In the genomic region with DNA sequence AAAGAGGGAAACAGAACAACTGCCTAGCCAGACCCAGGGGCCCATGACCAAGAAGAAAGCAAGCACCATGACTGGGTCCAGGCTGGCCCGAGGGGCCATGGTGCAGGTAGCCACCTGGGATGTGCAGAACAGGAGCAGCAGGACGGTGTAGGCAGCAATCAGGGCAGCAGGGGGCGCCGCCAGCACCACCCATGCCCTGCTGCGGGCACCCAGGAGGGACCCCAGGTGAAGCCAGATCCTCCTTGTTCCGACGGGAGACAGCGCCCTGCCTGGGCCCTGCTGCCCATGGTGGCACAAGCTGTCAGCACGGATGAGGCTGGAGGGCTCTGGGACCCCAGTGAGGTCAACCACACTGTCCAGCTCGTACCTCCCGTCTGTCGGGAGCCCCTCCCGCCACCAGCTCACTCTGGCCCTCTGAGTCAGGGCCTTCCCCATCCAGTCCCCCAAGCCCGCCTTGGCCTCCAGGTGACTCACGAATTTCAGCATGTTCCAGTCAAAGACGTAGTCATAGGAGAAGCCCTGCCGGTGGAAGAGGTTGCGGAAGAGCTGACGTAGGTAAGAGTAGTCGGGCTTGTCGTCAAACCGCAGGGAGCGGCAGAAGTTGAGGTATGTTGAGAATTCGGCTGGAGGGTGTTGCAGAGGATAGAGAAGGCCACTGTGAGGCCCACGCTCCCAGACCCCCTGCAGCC, we compare ENCODE assay signal across 8 cellular contexts.
DNase-seq lines count a peak whose midpoint lies in the region; TF ChIP-seq lines count a peak whose summit lies in the region.

No MANE protein-coding gene starts in this region.

- H3K27me3 ChIP-seq in WERI-Rb-1 (ENCODE audit: insufficient read depth, low read depth, severe bottlenecking), result no peaks in the 10 kb centered on the region

- TF ChIP-seq CTCF in WERI-Rb-1 (IDR thresholded peaks at IDR 0.05; ENCODE audit: low read depth, low read length), result peak; percentile 90

- intact Hi-C loops in head of caudate nucleus (cut with DNase I), result no loop called here

- peak; percentile 36 for DNase-seq in activated gamma-delta T cell treated with Interleukin-2 at 50 U/mL for 16 hours
- DNase-seq in activated gamma-delta T cell (lab: John Stamatoyannopoulos, UW), result no peak
- DNase-seq in WERI-Rb-1, result peak; percentile 45
- peak; percentile 96 for DNase-seq in epithelial cell of prostate (ENCODE audit: low read depth, low spot score)
- peak; percentile 48 for DNase-seq in stimulated activated CD4-positive, alpha-beta T cell treated with anti-CD3 and anti-CD28 coated beads, Interleukin-12 subunit alpha, Interleukin-12 subunit beta, amount 100 ng/mL, for 4 hours
- DNase-seq in head of caudate nucleus, result no peak
- no peak for DNase-seq in NK-92 (lab: John Stamatoyannopoulos, UW; ENCODE audit: unreplicated experiment)
- DNase-seq in NCI-H2029 (lab: John Stamatoyannopoulos, UW), result no peak

- H3K36me3 ChIP-seq in WERI-Rb-1, result peaks cover 100% of the 10 kb centered on the region

- no peak overlapping the region for H3K4me3 ChIP-seq in WERI-Rb-1 (ENCODE audit: low read depth, low read length)

- no peaks in the 10 kb centered on the region for H3K9me3 ChIP-seq in WERI-Rb-1 (ENCODE audit: severe bottlenecking)

- H3K27ac ChIP-seq in WERI-Rb-1, result no peak overlapping the region
- H3K27ac ChIP-seq in epithelial cell of prostate, result peak overlapping the region; percentile 99

Comparison
In these comparisons a context has a peak if more than half of its experiments do, and no peak if none do; other contexts are left out.
1. DNase-seq: peak in activated gamma-delta T cell treated with Interleukin-2 at 50 U/mL for 16 hours (single experiment), WERI-Rb-1 (single experiment), epithelial cell of prostate (single experiment) and stimulated activated CD4-positive, alpha-beta T cell treated with anti-CD3 and anti-CD28 coated beads, Interleukin-12 subunit alpha, Interleukin-12 subunit beta, amount 100 ng/mL, for 4 hours (single experiment); none in activated gamma-delta T cell (single experiment), head of caudate nucleus (0 of 42), NK-92 (single experiment) and NCI-H2029 (single experiment).